26 cellular contexts compared by ENCODE assay signal in genomic region chr15:101051291-101052030, GRCh38.
DNase-seq lines count a peak whose midpoint lies in the region; ATAC-seq and TF ChIP-seq lines count a peak whose summit lies in the region.
"Had no signal": no experiment of that assay in that cellular context is flagged by ENCODE, and none has a peak within 500 bp of the region (broad histone marks: within the 10 kb centered on the region; RNA-seq: fewer than 3 reads in every experiment).

No MANE protein-coding gene starts in this region.

- no peaks in the 10 kb centered on the region for H3K36me3 Mint-ChIP-seq in activated CD4-positive, alpha-beta T cell treated with anti-CD3 and anti-CD28 coated beads, Interleukin-2, amount 10 ng/mL, durations not matched to agents 7 days and 5 days (ENCODE audit: low read depth)
- no peaks in the 10 kb centered on the region for H3K36me3 Mint-ChIP-seq in activated CD4-positive, alpha-beta T cell treated with anti-CD3 and anti-CD28 coated beads, Interleukin-2, amount 10 ng/mL, durations not matched to agents 24 days and 14 days (ENCODE audit: low read depth)
- H3K36me3 Mint-ChIP-seq in nephron (ENCODE audit: low read depth) (no peaks in the 10 kb centered on the region), type B pancreatic cell (peaks cover 4% of the 10 kb centered on the region), T-helper 17 cell (ENCODE audit: low read depth) (no peaks in the 10 kb centered on the region)
- H3K36me3 Mint-ChIP-seq: CD8-positive, alpha-beta memory T cell; mesothelial cell of epicardium; natural killer cell treated with Interleukin-12 subunit alpha and Interleukin-12 subunit beta and Interleukin-15 and Interleukin-18, amount 100 ng/mL, for 72 hours had no signal

- no peaks in the 10 kb centered on the region for H3K9me3 ChIP-seq in T-helper 17 cell (ENCODE audit: control insufficient read depth, low read length, poor library complexity, severe bottlenecking)
- H3K9me3 ChIP-seq: transverse colon had no signal

- H3K4me3 ChIP-seq in coronary artery = no peak overlapping the region
- H3K4me3 ChIP-seq: SK-N-MC, transverse colon had no signal

- TF ChIP-seq CTCF in coronary artery (IDR thresholded peaks at IDR 0.05) = no peak
- no peak for TF ChIP-seq CTCF in nephron (IDR thresholded peaks at IDR 0.05; ENCODE audit: unreplicated experiment in 3 of 3)
- TF ChIP-seq CTCF in type B pancreatic cell (conservative IDR thresholded peaks at IDR 0.05) = no peak

- no peaks in the 10 kb centered on the region for H3K27me3 Mint-ChIP-seq in activated CD4-positive, alpha-beta T cell treated with anti-CD3 and anti-CD28 coated beads, Interleukin-2, amount 10 ng/mL, durations not matched to agents 7 days and 5 days
- no peaks in the 10 kb centered on the region for H3K27me3 Mint-ChIP-seq in activated CD4-positive, alpha-beta T cell treated with anti-CD3 and anti-CD28 coated beads, Interleukin-2, amount 10 ng/mL, durations not matched to agents 24 days and 14 days
- H3K27me3 Mint-ChIP-seq in nephron (ENCODE audit: low read depth) (peaks cover 3% of the 10 kb centered on the region), type B pancreatic cell (peaks cover 4% of the 10 kb centered on the region), T-helper 17 cell (peaks cover 26% of the 10 kb centered on the region)
- H3K27me3 Mint-ChIP-seq: central memory CD8-positive, alpha-beta T cell had no signal

- no peak for ATAC-seq in T-helper 17 cell
- ATAC-seq: left colon; natural killer cell treated with Interleukin-12 subunit alpha and Interleukin-12 subunit beta and Interleukin-15 and Interleukin-18, amount 100 ng/mL, for 72 hours had no signal

- no peak overlapping the region for H3K27ac ChIP-seq in coronary artery
- H3K27ac ChIP-seq: SK-N-MC, transverse colon, WERI-Rb-1 had no signal

- DNase-seq in activated CD4-positive, alpha-beta T cell treated with anti-CD3 and anti-CD28 coated beads, Interleukin-2, amount 10 ng/mL, durations not matched to agents 7 days and 5 days = peak; percentile 3
- no peak for DNase-seq in activated CD4-positive, alpha-beta T cell treated with anti-CD3 and anti-CD28 coated beads, Interleukin-2, amount 10 ng/mL, durations not matched to agents 24 days and 14 days
- peak; percentile 64 for DNase-seq in coronary artery (ENCODE audit: low spot score)
- DNase-seq in type B pancreatic cell (ENCODE audit: extremely low spot score, unreplicated experiment) = peak; percentile 63
- no peak for DNase-seq in DMS153 treated with DMSO at 0.1 percent for 48 hours (lab: John Stamatoyannopoulos, UW; ENCODE audit: unreplicated experiment)
- DNase-seq in T-helper 17 cell = no peak
- DNase-seq in activated CD4-positive, alpha-beta T cell treated with anti-CD3 and anti-CD28 coated beads for 4 hours = no peak
- DNase-seq: 8988T; activated effector memory CD4-positive, alpha-beta T cell treated with Interleukin-2 at 50 U/mL for 16 hours; activated T-cell treated with anti-CD3 and anti-CD28 coated beads for 4 hours; CD8-positive, alpha-beta memory T cell; GDM1; Kasumi-1; MV-4-11; NCI-H1694 treated with DMSO at 0.1 percent for 48 hours; NCI-H526 treated with DMSO at 0.1 percent for 48 hours; WERI-Rb-1 had no signal

- intact Hi-C loops in activated CD4-positive, alpha-beta T cell treated with anti-CD3 and anti-CD28 coated beads, Interleukin-2, amount 10 ng/mL, durations not matched to agents 24 days and 14 days (cut with micrococcal nuclease) = no loop called here

- POLR2A ChIA-PET in activated CD4-positive, alpha-beta T cell treated with anti-CD3 and anti-CD28 coated beads, Interleukin-2, amount 10 ng/mL, durations not matched to agents 7 days and 5 days (lab: Charles Lee) = no interaction called here

- no peak overlapping the region for H3K4me3 Mint-ChIP-seq in activated CD4-positive, alpha-beta T cell treated with anti-CD3 and anti-CD28 coated beads, Interleukin-2, amount 10 ng/mL, durations not matched to agents 7 days and 5 days
- no peak overlapping the region for H3K4me3 Mint-ChIP-seq in activated CD4-positive, alpha-beta T cell treated with anti-CD3 and anti-CD28 coated beads, Interleukin-2, amount 10 ng/mL, durations not matched to agents 24 days and 14 days
- H3K4me3 Mint-ChIP-seq in nephron = no peak overlapping the region
- no peak overlapping the region for H3K4me3 Mint-ChIP-seq in type B pancreatic cell
- no peak overlapping the region for H3K4me3 Mint-ChIP-seq in T-helper 17 cell
- H3K4me3 Mint-ChIP-seq: CD8-positive, alpha-beta memory T cell; central memory CD8-positive, alpha-beta T cell; mesothelial cell of epicardium; natural killer cell treated with Interleukin-12 subunit alpha and Interleukin-12 subunit beta and Interleukin-15 and Interleukin-18, amount 100 ng/mL, for 72 hours; T-helper 2 cell treated with Interferon-gamma antibody and Interleukin-4, amounts not matched to agents 5 μg/mL and 100 μg/mL, for 36 hours had no signal

- H3K9me3 Mint-ChIP-seq in activated CD4-positive, alpha-beta T cell treated with anti-CD3 and anti-CD28 coated beads, Interleukin-2, amount 10 ng/mL, durations not matched to agents 7 days and 5 days = no peaks in the 10 kb centered on the region
- no peaks in the 10 kb centered on the region for H3K9me3 Mint-ChIP-seq in activated CD4-positive, alpha-beta T cell treated with anti-CD3 and anti-CD28 coated beads, Interleukin-2, amount 10 ng/mL, durations not matched to agents 24 days and 14 days
- no peaks in the 10 kb centered on the region for H3K9me3 Mint-ChIP-seq in nephron
- H3K9me3 Mint-ChIP-seq in type B pancreatic cell = no peaks in the 10 kb centered on the region
- H3K9me3 Mint-ChIP-seq: CD8-positive, alpha-beta memory T cell; central memory CD8-positive, alpha-beta T cell; mesothelial cell of epicardium; natural killer cell treated with Interleukin-12 subunit alpha and Interleukin-12 subunit beta and Interleukin-15 and Interleukin-18, amount 100 ng/mL, for 72 hours; T-helper 2 cell treated with Interferon-gamma antibody and Interleukin-4, amounts not matched to agents 5 μg/mL and 100 μg/mL, for 36 hours had no signal

- H3K4me1 Mint-ChIP-seq in activated CD4-positive, alpha-beta T cell treated with anti-CD3 and anti-CD28 coated beads, Interleukin-2, amount 10 ng/mL, durations not matched to agents 7 days and 5 days = no peaks in the 10 kb centered on the region
- H3K4me1 Mint-ChIP-seq in activated CD4-positive, alpha-beta T cell treated with anti-CD3 and anti-CD28 coated beads, Interleukin-2, amount 10 ng/mL, durations not matched to agents 24 days and 14 days = no peaks in the 10 kb centered on the region
- H3K4me1 Mint-ChIP-seq in nephron (peaks cover 37% of the 10 kb centered on the region), type B pancreatic cell (ENCODE audit: unreplicated experiment) (peaks cover 8% of the 10 kb centered on the region), T-helper 17 cell (no peaks in the 10 kb centered on the region)
- H3K4me1 Mint-ChIP-seq: CD8-positive, alpha-beta memory T cell; central memory CD8-positive, alpha-beta T cell had no signal

- no peak overlapping the region for H3K27ac Mint-ChIP-seq in activated CD4-positive, alpha-beta T cell treated with anti-CD3 and anti-CD28 coated beads, Interleukin-2, amount 10 ng/mL, durations not matched to agents 7 days and 5 days
- H3K27ac Mint-ChIP-seq in activated CD4-positive, alpha-beta T cell treated with anti-CD3 and anti-CD28 coated beads, Interleukin-2, amount 10 ng/mL, durations not matched to agents 24 days and 14 days = no peak overlapping the region
- H3K27ac Mint-ChIP-seq in nephron (peak overlapping the region in 2 of 3 experiments; percentile 23 to 91), type B pancreatic cell (no peak overlapping the region), T-helper 17 cell (no peak overlapping the region)
- H3K27ac Mint-ChIP-seq: CD8-positive, alpha-beta memory T cell; mesothelial cell of epicardium; natural killer cell treated with Interleukin-12 subunit alpha and Interleukin-12 subunit beta and Interleukin-15 and Interleukin-18, amount 100 ng/mL, for 72 hours; progenitor cell of endocrine pancreas; T-helper 2 cell treated with Interferon-gamma antibody and Interleukin-4, amounts not matched to agents 5 μg/mL and 100 μg/mL, for 36 hours had no signal

- CTCF ChIA-PET in activated CD4-positive, alpha-beta T cell treated with anti-CD3 and anti-CD28 coated beads, Interleukin-2, amount 10 ng/mL, durations not matched to agents 7 days and 5 days (lab: Charles Lee) = no interaction called here

Comparison
In these comparisons a context has a peak if more than half of its experiments do, and no peak if none do; other contexts are left out.
1. DNase-seq: peak in activated CD4-positive, alpha-beta T cell treated with anti-CD3 and anti-CD28 coated beads, Interleukin-2, amount 10 ng/mL, durations not matched to agents 7 days and 5 days (single experiment), coronary artery (single experiment) and type B pancreatic cell (single experiment); none in activated CD4-positive, alpha-beta T cell treated with anti-CD3 and anti-CD28 coated beads, Interleukin-2, amount 10 ng/mL, durations not matched to agents 24 days and 14 days (single experiment), DMS153 treated with DMSO at 0.1 percent for 48 hours (single experiment), T-helper 17 cell (0 of 3) and activated CD4-positive, alpha-beta T cell treated with anti-CD3 and anti-CD28 coated beads for 4 hours (0 of 2).
2. H3K27ac Mint-ChIP-seq: peak in nephron (2 of 3); none in activated CD4-positive, alpha-beta T cell treated with anti-CD3 and anti-CD28 coated beads, Interleukin-2, amount 10 ng/mL, durations not matched to agents 7 days and 5 days (single experiment), activated CD4-positive, alpha-beta T cell treated with anti-CD3 and anti-CD28 coated beads, Interleukin-2, amount 10 ng/mL, durations not matched to agents 24 days and 14 days (single experiment), type B pancreatic cell (single experiment) and T-helper 17 cell (single experiment).